Comparison of ENCODE assay signal across 8 cellular contexts in genomic region chr12:118103231-118103600, GRCh38. TPM values are rescaled to one million over a fixed set of nuclear protein-coding genes. Genes with fewer than 3 reads are reported as not detected.
DNase-seq lines count a peak whose midpoint lies in the region; ATAC-seq and TF ChIP-seq lines count a peak whose summit lies in the region.

No MANE protein-coding gene starts in this region.

- TF ChIP-seq POLR2A in heart left ventricle (IDR thresholded peaks at IDR 0.05) = no peak
- no peak for TF ChIP-seq POLR2A in prostate gland (IDR thresholded peaks at IDR 0.05)

- peaks cover 6% of the 10 kb centered on the region for H3K4me1 Mint-ChIP-seq in activated CD4-positive, alpha-beta memory T cell treated with anti-CD3 and anti-CD28 coated beads for 36 hours (ENCODE audit: low read depth)

- peak overlapping the region; percentile 89 for H2AFZ ChIP-seq in DND-41 (ENCODE audit: low read depth, low read length)

- no peak overlapping the region for H3K27ac Mint-ChIP-seq in activated CD4-positive, alpha-beta memory T cell treated with anti-CD3 and anti-CD28 coated beads for 36 hours

- 0 to 1% (median 0%) methylated on average over 12 to 30 of the region's 30 CpGs for WGBS in heart left ventricle, 4 donors
- WGBS in prostate gland = under 1% methylated on average over 30 of the region's 30 CpGs

- H3K27ac ChIP-seq in DND-41 (ENCODE audit: low read length) = peak overlapping the region; percentile 82
- peak overlapping the region in 11 of 12 donors; percentile 51 to 88 (median 79) for H3K27ac ChIP-seq in heart left ventricle
- H3K27ac ChIP-seq in prostate gland = peak overlapping the region; percentile 83 to 89

- intact Hi-C loops in activated CD4-positive, alpha-beta memory T cell treated with anti-CD3 and anti-CD28 coated beads for 36 hours (cut with micrococcal nuclease) = no loop called here
- intact Hi-C loops in heart left ventricle (cut with DNase I) = loop anchor here in 7 of 10 donors (2.0 to 10.0 kb wide), 4 partner anchors 36 to 228 kb away; partner anchors contain the start of gene WSB2 (in 6 of the 7)
- intact Hi-C loops in prostate gland (cut with DNase I) = loop anchor here (5.0 kb wide), 1 partner anchor 41 kb away; the partner anchor contains the start of gene WSB2

- no peak for TF ChIP-seq CTCF in DND-41 (IDR thresholded peaks at IDR 0.05; ENCODE audit: borderline replicate concordance, extremely low read depth, low read length, poor library complexity, severe bottlenecking)
- no peak for TF ChIP-seq CTCF in heart left ventricle (IDR thresholded peaks at IDR 0.05)
- no peak for TF ChIP-seq CTCF in prostate gland (IDR thresholded peaks at IDR 0.05)

- no peaks in the 10 kb centered on the region for H3K79me2 ChIP-seq in DND-41 (ENCODE audit: insufficient read depth, low read length)

- H3K9me3 ChIP-seq in DND-41 (ENCODE audit: insufficient read depth, low read length, severe bottlenecking) = no peaks in the 10 kb centered on the region
- no peaks in the 10 kb centered on the region for H3K9me3 ChIP-seq in heart left ventricle
- no peaks in the 10 kb centered on the region for H3K9me3 ChIP-seq in prostate gland

- no peaks in the 10 kb centered on the region for H4K20me1 ChIP-seq in DND-41 (ENCODE audit: insufficient read depth, low read length)

- H3K4me3 ChIP-seq in DND-41 (ENCODE audit: low read depth in 1 of 2, low read length in 2 of 2) (peak overlapping the region; percentile 70 to 77), heart left ventricle (peak overlapping the region; percentile 60 to 99 (median 86)), prostate gland (peak overlapping the region; percentile 66 to 81)

- peak; percentile 27 for DNase-seq in DND-41
- peak; percentile 30 for DNase-seq in HT1080 (ENCODE audit: low read depth)
- DNase-seq in activated CD4-positive, alpha-beta memory T cell treated with anti-CD3 and anti-CD28 coated beads for 36 hours = peak; percentile 21
- peak in 2 of 5 donors; percentile 22 to 29 for DNase-seq in heart left ventricle
- DNase-seq in prostate gland (ENCODE audit: low spot score) = no peak
- DNase-seq in epidermal melanocyte (ENCODE audit: insufficient read length, low spot score) = no peak
- DNase-seq in KG1 (lab: John Stamatoyannopoulos, UW) = no peak
- DNase-seq in activated gamma-delta T cell (lab: John Stamatoyannopoulos, UW) = no peak

- peak overlapping the region; percentile 71 for H3K4me3 Mint-ChIP-seq in activated CD4-positive, alpha-beta memory T cell treated with anti-CD3 and anti-CD28 coated beads for 36 hours

- peaks cover 8% of the 10 kb centered on the region for H3K27me3 Mint-ChIP-seq in activated CD4-positive, alpha-beta memory T cell treated with anti-CD3 and anti-CD28 coated beads for 36 hours

- ATAC-seq in DND-41 (ENCODE audit: insufficient read depth, low read depth) = peak; percentile 37
- peak in 3 of 4 donors; percentile 14 to 20 (median 17) for ATAC-seq in heart left ventricle

- H3K4me1 ChIP-seq in DND-41 (ENCODE audit: insufficient read depth, low read length) = peaks cover 20% of the 10 kb centered on the region
- H3K4me1 ChIP-seq in heart left ventricle = peaks cover 0 to 19% (median 9%) of the 10 kb centered on the region in 12 donors
- no peaks in the 10 kb centered on the region for H3K4me1 ChIP-seq in prostate gland (replicated peaks)

- H3K9ac ChIP-seq in DND-41 (ENCODE audit: low read depth, low read length) = peak overlapping the region; percentile 78

- CTCF ChIA-PET in activated CD4-positive, alpha-beta memory T cell treated with anti-CD3 and anti-CD28 coated beads for 36 hours (lab: Charles Lee) = interaction anchor here (1.4 kb wide), 1 partner anchor 18 kb away, joined by 4 read pairs; no protein-coding TSS in a partner anchor

- H3K9me3 Mint-ChIP-seq in activated CD4-positive, alpha-beta memory T cell treated with anti-CD3 and anti-CD28 coated beads for 36 hours = no peaks in the 10 kb centered on the region

- peak overlapping the region; percentile 92 for H3K4me2 ChIP-seq in DND-41 (ENCODE audit: insufficient read depth, low read length)

- POLR2A ChIA-PET in activated CD4-positive, alpha-beta memory T cell treated with anti-CD3 and anti-CD28 coated beads for 36 hours (lab: Charles Lee) = no interaction called here

- H3K36me3 ChIP-seq in DND-41 (ENCODE audit: insufficient read depth, low read length) (no peaks in the 10 kb centered on the region), heart left ventricle (no peaks in the 10 kb centered on the region), prostate gland (no peaks in the 10 kb centered on the region)

- H3K36me3 Mint-ChIP-seq in activated CD4-positive, alpha-beta memory T cell treated with anti-CD3 and anti-CD28 coated beads for 36 hours = no peaks in the 10 kb centered on the region

- no peaks in the 10 kb centered on the region for H3K27me3 ChIP-seq in DND-41 (ENCODE audit: insufficient read depth, low read length, poor library complexity)
- H3K27me3 ChIP-seq in heart left ventricle = no peaks in the 10 kb centered on the region
- H3K27me3 ChIP-seq in prostate gland (replicated peaks; ENCODE audit: insufficient read depth) = no peaks in the 10 kb centered on the region

RNA-seq across cellular contexts. Expression of gene VSIG10, which starts 0.6 kb away (rescaled TPM):
- 29.9 and 33.2 TPM in 2 replicates for total RNA-seq in HT1080 (2014; rRNA removed; shearing (Covaris generic))
- polyA plus RNA-seq in HT1080 (2015; cell fraction: cytosol; rRNA removed) = 17.1 and 17.2 TPM in 2 replicates
- 17.5 and 22.3 TPM in 2 replicates for polyA plus RNA-seq in HT1080 (2015; cell fraction: nucleus; rRNA removed)
- total RNA-seq in activated CD4-positive, alpha-beta memory T cell treated with anti-CD3 and anti-CD28 coated beads for 36 hours = 1 to 10 TPM; 5.7 to 7.6 TPM
- total RNA-seq in heart left ventricle (10 to 100 TPM in 6 of 9 donors, 1 to 10 TPM in 3; 6.9 to 17.7 (median 10.7) TPM), prostate gland (10 to 100 TPM; 39.8 to 49.5 TPM)
- 10 to 100 TPM in 1 of 2 donors, 1 to 10 TPM in 1; 6.3 to 11.3 TPM for polyA plus RNA-seq in heart left ventricle

RNA-seq across cellular contexts. Expression of gene PEBP1, which starts 32.7 kb away (rescaled TPM):
- total RNA-seq in HT1080 (2014; rRNA removed; shearing (Covaris generic)) = 154 and 185 TPM in 2 replicates
- 112 and 133 TPM in 2 replicates for polyA plus RNA-seq in HT1080 (2015; cell fraction: cytosol; rRNA removed)
- polyA plus RNA-seq in HT1080 (2015; cell fraction: nucleus; rRNA removed) = 70.7 and 76.7 TPM in 2 replicates
- total RNA-seq in activated CD4-positive, alpha-beta memory T cell treated with anti-CD3 and anti-CD28 coated beads for 36 hours = 100 to 1,000 TPM; 128 to 132 TPM
- 100 to 1,000 TPM; 301 to 751 (median 420) TPM for total RNA-seq in heart left ventricle
- polyA plus RNA-seq in heart left ventricle = 100 to 1,000 TPM; 295 to 554 TPM
- 100 to 1,000 TPM; 538 to 621 TPM for total RNA-seq in prostate gland

RNA-seq across cellular contexts. Expression of gene WSB2, which starts 42.2 kb away (rescaled TPM):
- total RNA-seq in HT1080 (2014; rRNA removed; shearing (Covaris generic)) = 78.1 and 108 TPM in 2 replicates
- 78.4 and 80.0 TPM in 2 replicates for polyA plus RNA-seq in HT1080 (2015; cell fraction: cytosol; rRNA removed)
- 22.9 and 23.1 TPM in 2 replicates for polyA plus RNA-seq in HT1080 (2015; cell fraction: nucleus; rRNA removed)
- 100 to 1,000 TPM in 1 of 2 experiments, 10 to 100 TPM in 1; 93.2 to 102 TPM for total RNA-seq in activated CD4-positive, alpha-beta memory T cell treated with anti-CD3 and anti-CD28 coated beads for 36 hours
- 100 to 1,000 TPM in 8 of 9 donors, 10 to 100 TPM in 1; 89.1 to 162 (median 105) TPM for total RNA-seq in heart left ventricle
- 100 to 1,000 TPM in 1 of 2 donors, 10 to 100 TPM in 1; 51.8 to 152 TPM for polyA plus RNA-seq in heart left ventricle
- 10 to 100 TPM; 41.3 to 99.2 TPM for total RNA-seq in prostate gland

Comparison
In these comparisons a context has a peak if more than half of its experiments do, and no peak if none do; other contexts are left out.
1. DNase-seq: peak in DND-41 (single experiment), HT1080 (single experiment) and activated CD4-positive, alpha-beta memory T cell treated with anti-CD3 and anti-CD28 coated beads for 36 hours (single experiment); none in prostate gland (single experiment), epidermal melanocyte (single experiment), KG1 (single experiment) and activated gamma-delta T cell (single experiment).
2. Peak in every context shown above with its lines, with median percentiles within 50 percentile points of each other: H3K27ac ChIP-seq and H3K4me3 ChIP-seq.